In genomic region chr4:103018391-103019318, GRCh38 we compare ENCODE assay signal across 9 cellular contexts. TPM values are rescaled to one million over a fixed set of nuclear protein-coding genes. Genes with fewer than 3 reads are reported as not detected.
DNase-seq lines count a peak whose midpoint lies in the region; ATAC-seq and TF ChIP-seq lines count a peak whose summit lies in the region.
"Had no signal": no experiment of that assay in that cellular context is flagged by ENCODE, and none has a peak within 500 bp of the region (broad histone marks: within the 10 kb centered on the region; RNA-seq: fewer than 3 reads in every experiment).

No MANE protein-coding gene starts in this region.

- H3K9ac ChIP-seq in BLaER1, result peak overlapping the region; percentile 85

- H3K4me1 Mint-ChIP-seq in activated CD8-positive, alpha-beta T cell treated with anti-CD3 and anti-CD28 coated beads for 36 hours (ENCODE audit: low read depth), result peaks cover 15% of the 10 kb centered on the region

- TF ChIP-seq POLR2A in gastroesophageal sphincter (IDR thresholded peaks at IDR 0.05), result no peak

- H4K20me1 ChIP-seq in BLaER1, result no peaks in the 10 kb centered on the region

- peak overlapping the region; percentile 87 for H3K4me3 Mint-ChIP-seq in activated CD8-positive, alpha-beta T cell treated with anti-CD3 and anti-CD28 coated beads for 36 hours

- no peaks in the 10 kb centered on the region for H3K9me3 Mint-ChIP-seq in activated CD8-positive, alpha-beta T cell treated with anti-CD3 and anti-CD28 coated beads for 36 hours

- H3K27ac ChIP-seq in BLaER1 (peak overlapping the region; percentile 90), HL-60 (replicated peaks) (peak overlapping the region; percentile 68), gastroesophageal sphincter (peak overlapping the region; percentile 89 to 92 (median 90)), psoas muscle (peak overlapping the region; percentile 92)

- peak overlapping the region; percentile 99 for H3K27ac Mint-ChIP-seq in activated CD8-positive, alpha-beta T cell treated with anti-CD3 and anti-CD28 coated beads for 36 hours

- H3K27me3 Mint-ChIP-seq in activated CD8-positive, alpha-beta T cell treated with anti-CD3 and anti-CD28 coated beads for 36 hours, result no peaks in the 10 kb centered on the region

- H3K4me2 ChIP-seq in BLaER1, result peak overlapping the region; percentile 82

- peaks cover 6% of the 10 kb centered on the region for H3K36me3 Mint-ChIP-seq in activated CD8-positive, alpha-beta T cell treated with anti-CD3 and anti-CD28 coated beads for 36 hours (ENCODE audit: low read depth)

- no peak for DNase-seq in HL-60 (ENCODE audit: low read depth in 1 of 2, low spot score in 1 of 2)
- DNase-seq in activated CD8-positive, alpha-beta T cell treated with anti-CD3 and anti-CD28 coated beads for 36 hours, result no peak
- DNase-seq in psoas muscle, result peak; percentile 21 to 54
- DNase-seq in NCI-H187 treated with DMSO at 0.1 percent for 48 hours (lab: John Stamatoyannopoulos, UW), result no peak
- no peak for DNase-seq in stimulated activated naive CD4-positive, alpha-beta T cell treated with Interleukin-2 at 50 U/mL for 16 hours (lab: John Stamatoyannopoulos, UW)

- no peak for ATAC-seq in activated CD8-positive, alpha-beta T cell treated with anti-CD3 and anti-CD28 coated beads for 36 hours
- peak; percentile 34 for ATAC-seq in gastroesophageal sphincter
- ATAC-seq in psoas muscle, result peak in 1 of 4 donors; percentile 34
- no peak for ATAC-seq in HG02970 (IDR thresholded peaks at IDR 0.05; ENCODE audit: low FRiP score, unreplicated experiment)

- intact Hi-C loops in activated CD8-positive, alpha-beta T cell treated with anti-CD3 and anti-CD28 coated beads for 36 hours (cut with micrococcal nuclease), result no loop called here
- intact Hi-C loops in psoas muscle (cut with DNase I), result loop anchor here in 1 of 2 donors (2.0 kb wide), 1 partner anchor 190 kb away; no protein-coding TSS in a partner anchor

- H3K36me3 ChIP-seq in BLaER1, result peaks cover 9% of the 10 kb centered on the region; the same call in 1 of the 2 replicates
- H3K36me3 ChIP-seq in gastroesophageal sphincter, result no peaks in the 10 kb centered on the region
- H3K36me3 ChIP-seq in psoas muscle (ENCODE audit: insufficient read depth in 1 of 2, low read depth in 1 of 2), result no peaks in the 10 kb centered on the region

- H3K9me3 ChIP-seq in BLaER1, result no peaks in the 10 kb centered on the region
- H3K9me3 ChIP-seq in gastroesophageal sphincter, result no peaks in the 10 kb centered on the region
- no peaks in the 10 kb centered on the region for H3K9me3 ChIP-seq in psoas muscle

- no peak for TF ChIP-seq CTCF in HL-60 (IDR thresholded peaks at IDR 0.05; ENCODE audit: insufficient read depth, low read length)
- TF ChIP-seq CTCF in activated CD8-positive, alpha-beta T cell treated with anti-CD3 and anti-CD28 coated beads for 36 hours (IDR thresholded peaks at IDR 0.05), result no peak
- no peak for TF ChIP-seq CTCF in gastroesophageal sphincter (IDR thresholded peaks at IDR 0.05)
- no peak for TF ChIP-seq CTCF in psoas muscle (IDR thresholded peaks at IDR 0.05)

- no peak for TF ChIP-seq EP300 in gastroesophageal sphincter (IDR thresholded peaks at IDR 0.05)

- peak overlapping the region; percentile 73 for H3K4me3 ChIP-seq in BLaER1
- peak overlapping the region; percentile 57 for H3K4me3 ChIP-seq in HL-60 (replicated peaks; ENCODE audit: insufficient read depth, low read length)
- H3K4me3 ChIP-seq in gastroesophageal sphincter, result peak overlapping the region; percentile 51 to 52
- peak overlapping the region; percentile 63 for H3K4me3 ChIP-seq in psoas muscle

- H3K27me3 ChIP-seq in BLaER1 (no peaks in the 10 kb centered on the region), HL-60 (ENCODE audit: insufficient read depth, poor library complexity, severe bottlenecking) (no peaks in the 10 kb centered on the region), gastroesophageal sphincter (no peaks in the 10 kb centered on the region), psoas muscle (ENCODE audit: insufficient read depth in 3 of 3, low read length in 2 of 3) (no peaks in the 10 kb centered on the region)

- POLR2A ChIA-PET in activated CD8-positive, alpha-beta T cell treated with anti-CD3 and anti-CD28 coated beads for 36 hours (lab: Charles Lee), result interaction anchor here (0.7 to 1.6 kb wide), 8 partner anchors 31 to 271 kb away, joined by 3 to 4 read pairs (median 4); partner anchors contain the start of gene UBE2D3

- CTCF ChIA-PET in activated CD8-positive, alpha-beta T cell treated with anti-CD3 and anti-CD28 coated beads for 36 hours (lab: Charles Lee), result interaction anchor here (1.4 kb wide), 1 partner anchor 81 kb away, joined by 12 read pairs; the partner anchor contains the start of gene BDH2

- 31 to 62% methylated on average over 5 to 7 of the region's 8 CpGs for WGBS in gastroesophageal sphincter (ENCODE audit: low coverage in 1 of 2), 2 donors
- 44 to 55% (median 45%) methylated on average over 8 of the region's 8 CpGs for WGBS in psoas muscle, 3 donors

- H3K4me1 ChIP-seq in BLaER1 (peaks cover 17% of the 10 kb centered on the region), gastroesophageal sphincter (peaks cover 4 to 16% (median 6%) of the 10 kb centered on the region in 3 donors), psoas muscle (peaks cover 6% of the 10 kb centered on the region)

RNA-seq across cellular contexts. Expression of gene SLC9B1, which starts 0.8 kb away (rescaled TPM):
- 1 to 10 TPM; 1.9 to 2.4 TPM for total RNA-seq in activated CD8-positive, alpha-beta T cell treated with anti-CD3 and anti-CD28 coated beads for 36 hours
- total RNA-seq in gastroesophageal sphincter (1 to 10 TPM in 2 of 4 donors, under 1 TPM in 2; 0.25 to 2.8 (median 0.94) TPM), psoas muscle (1 to 10 TPM in 1 of 4 donors, not detected in 3; 1.6 TPM)
- polyA plus RNA-seq in psoas muscle, result 1 to 10 TPM in 1 of 3 donors, under 1 TPM in 2; 0.06 to 1.4 (median 0.37) TPM
- total RNA-seq: HT1080 had no signal

RNA-seq across cellular contexts. Expression of gene SLC9B2, which starts 57.9 kb away (rescaled TPM):
- total RNA-seq in activated CD8-positive, alpha-beta T cell treated with anti-CD3 and anti-CD28 coated beads for 36 hours, result 10 to 100 TPM; 35.6 to 40.2 TPM
- total RNA-seq in gastroesophageal sphincter, result 10 to 100 TPM; 14.3 to 24.9 (median 20.2) TPM
- total RNA-seq in psoas muscle, result 1 to 10 TPM; 2.7 to 8.6 (median 5.5) TPM
- polyA plus RNA-seq in psoas muscle, result 1 to 10 TPM; 3.4 to 6.0 (median 4.2) TPM

Comparison
In these comparisons a context has a peak if more than half of its experiments do, and no peak if none do; other contexts are left out.
1. DNase-seq: peak in psoas muscle (2 of 2); none in HL-60 (0 of 2), activated CD8-positive, alpha-beta T cell treated with anti-CD3 and anti-CD28 coated beads for 36 hours (single experiment), NCI-H187 treated with DMSO at 0.1 percent for 48 hours (single experiment) and stimulated activated naive CD4-positive, alpha-beta T cell treated with Interleukin-2 at 50 U/mL for 16 hours (single experiment).
2. Peak in every context shown above with its lines, with median percentiles within 50 percentile points of each other: H3K27ac ChIP-seq and H3K4me3 ChIP-seq.